In genomic region chr4:74056114-74056857, GRCh38 we compare ENCODE assay signal across 11 cellular contexts. TPM values are rescaled to one million over a fixed set of nuclear protein-coding genes. Genes with fewer than 3 reads are reported as not detected.
DNase-seq lines count a peak whose midpoint lies in the region; ATAC-seq and TF ChIP-seq lines count a peak whose summit lies in the region.
"Had no signal": no experiment of that assay in that cellular context is flagged by ENCODE, and none has a peak within 500 bp of the region (broad histone marks: within the 10 kb centered on the region; RNA-seq: fewer than 3 reads in every experiment).

No MANE protein-coding gene starts in this region.

- intact Hi-C loops in mucosa of descending colon (cut with DNase I, micrococcal nuclease), result no loop called here

- CTCF ChIA-PET in activated CD8-positive, alpha-beta T cell treated with anti-CD3 and anti-CD28 coated beads, Interleukin-2, amount 10 ng/mL, durations not matched to agents 7 days and 5 days (lab: Charles Lee), result interaction anchor here (1.1 kb wide), 1 partner anchor 393 kb away, joined by 3 read pairs; no protein-coding TSS in a partner anchor

- H3K27me3 Mint-ChIP-seq in activated CD8-positive, alpha-beta T cell treated with anti-CD3 and anti-CD28 coated beads, Interleukin-2, amount 10 ng/mL, durations not matched to agents 7 days and 5 days (ENCODE audit: low read depth), result no peaks in the 10 kb centered on the region

- no peak overlapping the region for H3K4me3 Mint-ChIP-seq in activated CD8-positive, alpha-beta T cell treated with anti-CD3 and anti-CD28 coated beads, Interleukin-2, amount 10 ng/mL, durations not matched to agents 7 days and 5 days
- H3K4me3 Mint-ChIP-seq: stimulated activated naive CD8-positive, alpha-beta T cell treated with anti-CD3 and anti-CD28 coated beads, Interleukin-15, Interleukin-2, amounts not matched to agents 100 ng/mL and 50 ng/mL, for 24 hours had no signal

- H3K9me3 Mint-ChIP-seq in activated CD8-positive, alpha-beta T cell treated with anti-CD3 and anti-CD28 coated beads, Interleukin-2, amount 10 ng/mL, durations not matched to agents 7 days and 5 days (ENCODE audit: insufficient read depth), result no peaks in the 10 kb centered on the region

- POLR2A ChIA-PET in activated CD8-positive, alpha-beta T cell treated with anti-CD3 and anti-CD28 coated beads, Interleukin-2, amount 10 ng/mL, durations not matched to agents 7 days and 5 days (lab: Charles Lee), result no interaction called here

- no peak overlapping the region for H3K27ac Mint-ChIP-seq in activated CD8-positive, alpha-beta T cell treated with anti-CD3 and anti-CD28 coated beads, Interleukin-2, amount 10 ng/mL, durations not matched to agents 7 days and 5 days
- H3K27ac Mint-ChIP-seq: stimulated activated naive CD8-positive, alpha-beta T cell treated with anti-CD3 and anti-CD28 coated beads, Interleukin-15, Interleukin-2, amounts not matched to agents 100 ng/mL and 50 ng/mL, for 24 hours had no signal

- ATAC-seq in mucosa of descending colon (peak; percentile 48), HG02852 (IDR thresholded peaks at IDR 0.05; ENCODE audit: unreplicated experiment) (no peak), GM21381 (IDR thresholded peaks at IDR 0.05; ENCODE audit: unreplicated experiment) (no peak), GM21528 (IDR thresholded peaks at IDR 0.05; ENCODE audit: low FRiP score, unreplicated experiment) (no peak)
- ATAC-seq in activated CD8-positive, alpha-beta T cell treated with anti-CD3 and anti-CD28 coated beads, Interleukin-2, amount 10 ng/mL, durations not matched to agents 7 days and 5 days, result no peak

- DNase-seq in EL, result peak; percentile 60
- peak; percentile 19 for DNase-seq in NAMALWA (ENCODE audit: low spot score)
- peak; percentile 35 for DNase-seq in astrocyte of the spinal cord (ENCODE audit: low read depth, low spot score)
- no peak for DNase-seq in mucosa of descending colon
- DNase-seq in activated CD8-positive, alpha-beta T cell treated with anti-CD3 and anti-CD28 coated beads, Interleukin-2, amount 10 ng/mL, durations not matched to agents 7 days and 5 days, result no peak
- DNase-seq: DND-41, glutamatergic neuron had no signal

- H3K36me3 ChIP-seq in mucosa of descending colon (ENCODE audit: low read depth), result no peaks in the 10 kb centered on the region

- in situ Hi-C loops in astrocyte of the spinal cord (cut with HindIII; ENCODE audit: low sequenced_read_pairs), result no loop called here

- H3K4me1 Mint-ChIP-seq in activated CD8-positive, alpha-beta T cell treated with anti-CD3 and anti-CD28 coated beads, Interleukin-2, amount 10 ng/mL, durations not matched to agents 7 days and 5 days (ENCODE audit: low read depth), result no peaks in the 10 kb centered on the region

- H3K36me3 Mint-ChIP-seq in activated CD8-positive, alpha-beta T cell treated with anti-CD3 and anti-CD28 coated beads, Interleukin-2, amount 10 ng/mL, durations not matched to agents 7 days and 5 days (ENCODE audit: low read depth), result no peaks in the 10 kb centered on the region

- H3K9me3 ChIP-seq in mucosa of descending colon, result no peaks in the 10 kb centered on the region

- H3K4me3 ChIP-seq in astrocyte of the spinal cord (ENCODE audit: low read depth, low read length) (no peak overlapping the region), mucosa of descending colon (no peak overlapping the region)

- no peaks in the 10 kb centered on the region for H3K4me1 ChIP-seq in mucosa of descending colon (ENCODE audit: low read depth)

- TF ChIP-seq CTCF in astrocyte of the spinal cord (IDR thresholded peaks at IDR 0.05; ENCODE audit: low read depth, low read length) (peak; percentile 6), mucosa of descending colon (IDR thresholded peaks at IDR 0.05) (no peak)

RNA-seq across cellular contexts. Expression of gene CXCL3, which starts 17.8 kb away (rescaled TPM):
- total RNA-seq in mucosa of descending colon, result 10 to 100 TPM in 1 of 3 donors, 1 to 10 TPM in 2; 2.7 to 30.8 (median 3.9) TPM
- total RNA-seq in activated CD8-positive, alpha-beta T cell treated with anti-CD3 and anti-CD28 coated beads, Interleukin-2, amount 10 ng/mL, durations not matched to agents 7 days and 5 days, result not detected

RNA-seq across cellular contexts. Expression of gene CXCL2, which starts 42.7 kb away (rescaled TPM):
- 10 to 100 TPM in 1 of 3 donors, 1 to 10 TPM in 2; 3.2 to 30.7 (median 7.8) TPM for total RNA-seq in mucosa of descending colon
- total RNA-seq in activated CD8-positive, alpha-beta T cell treated with anti-CD3 and anti-CD28 coated beads, Interleukin-2, amount 10 ng/mL, durations not matched to agents 7 days and 5 days, result not detected

RNA-seq across cellular contexts. Expression of gene CXCL5, which starts 57.8 kb away (rescaled TPM):
- total RNA-seq in mucosa of descending colon, result under 1 TPM in 1 of 3 donors, not detected in 2; 0.14 TPM
- not detected for total RNA-seq in activated CD8-positive, alpha-beta T cell treated with anti-CD3 and anti-CD28 coated beads, Interleukin-2, amount 10 ng/mL, durations not matched to agents 7 days and 5 days

Comparison
In these comparisons a context has a peak if more than half of its experiments do, and no peak if none do; other contexts are left out.
1. DNase-seq: peak in EL (single experiment), NAMALWA (single experiment) and astrocyte of the spinal cord (single experiment); none in mucosa of descending colon (0 of 3) and activated CD8-positive, alpha-beta T cell treated with anti-CD3 and anti-CD28 coated beads, Interleukin-2, amount 10 ng/mL, durations not matched to agents 7 days and 5 days (single experiment).
2. RNA of gene CXCL2, which starts 42.7 kb away (total RNA-seq): 3.2 to 30.7 TPM in mucosa of descending colon; not detected in activated CD8-positive, alpha-beta T cell treated with anti-CD3 and anti-CD28 coated beads, Interleukin-2, amount 10 ng/mL, durations not matched to agents 7 days and 5 days; every median in the first group is over 4 times any median in the second.